In genomic region chrX:108437354-108437753, GRCh38 we compare ENCODE assay signal across 1 cellular context.
TF ChIP-seq lines count a peak whose summit lies in the region.

No MANE protein-coding gene starts in this region.

TF ChIP-seq in SK-N-SH, 30 proteins besides CTCF, POLR2A, EP300 and RAD21 (continued from another document):
- TF ChIP-seq SMC3 (IDR thresholded peaks at IDR 0.05; ENCODE audit: low read depth, low read length) (no peak), ZBTB33 (IDR thresholded peaks at IDR 0.05; ENCODE audit: borderline replicate concordance, low read depth) (no peak), GABPA (IDR thresholded peaks at IDR 0.05; ENCODE audit: low read depth) (no peak), RXRA (IDR thresholded peaks at IDR 0.05; ENCODE audit: borderline replicate concordance, low read depth) (no peak), MXI1 (IDR thresholded peaks at IDR 0.05; ENCODE audit: low read depth, low read length) (no peak), FOXM1 (IDR thresholded peaks at IDR 0.05; ENCODE audit: low read depth) (no peak)
- TF ChIP-seq, protein P1, sequence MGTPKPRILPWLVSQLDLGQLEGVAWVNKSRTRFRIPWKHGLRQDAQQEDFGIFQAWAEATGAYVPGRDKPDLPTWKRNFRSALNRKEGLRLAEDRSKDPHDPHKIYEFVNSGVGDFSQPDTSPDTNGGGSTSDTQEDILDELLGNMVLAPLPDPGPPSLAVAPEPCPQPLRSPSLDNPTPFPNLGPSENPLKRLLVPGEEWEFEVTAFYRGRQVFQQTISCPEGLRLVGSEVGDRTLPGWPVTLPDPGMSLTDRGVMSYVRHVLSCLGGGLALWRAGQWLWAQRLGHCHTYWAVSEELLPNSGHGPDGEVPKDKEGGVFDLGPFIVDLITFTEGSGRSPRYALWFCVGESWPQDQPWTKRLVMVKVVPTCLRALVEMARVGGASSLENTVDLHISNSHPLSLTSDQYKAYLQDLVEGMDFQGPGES (IDR thresholded peaks at IDR 0.05; ENCODE audit: low read depth, low read length), result no peak
- TF ChIP-seq, protein P2, sequence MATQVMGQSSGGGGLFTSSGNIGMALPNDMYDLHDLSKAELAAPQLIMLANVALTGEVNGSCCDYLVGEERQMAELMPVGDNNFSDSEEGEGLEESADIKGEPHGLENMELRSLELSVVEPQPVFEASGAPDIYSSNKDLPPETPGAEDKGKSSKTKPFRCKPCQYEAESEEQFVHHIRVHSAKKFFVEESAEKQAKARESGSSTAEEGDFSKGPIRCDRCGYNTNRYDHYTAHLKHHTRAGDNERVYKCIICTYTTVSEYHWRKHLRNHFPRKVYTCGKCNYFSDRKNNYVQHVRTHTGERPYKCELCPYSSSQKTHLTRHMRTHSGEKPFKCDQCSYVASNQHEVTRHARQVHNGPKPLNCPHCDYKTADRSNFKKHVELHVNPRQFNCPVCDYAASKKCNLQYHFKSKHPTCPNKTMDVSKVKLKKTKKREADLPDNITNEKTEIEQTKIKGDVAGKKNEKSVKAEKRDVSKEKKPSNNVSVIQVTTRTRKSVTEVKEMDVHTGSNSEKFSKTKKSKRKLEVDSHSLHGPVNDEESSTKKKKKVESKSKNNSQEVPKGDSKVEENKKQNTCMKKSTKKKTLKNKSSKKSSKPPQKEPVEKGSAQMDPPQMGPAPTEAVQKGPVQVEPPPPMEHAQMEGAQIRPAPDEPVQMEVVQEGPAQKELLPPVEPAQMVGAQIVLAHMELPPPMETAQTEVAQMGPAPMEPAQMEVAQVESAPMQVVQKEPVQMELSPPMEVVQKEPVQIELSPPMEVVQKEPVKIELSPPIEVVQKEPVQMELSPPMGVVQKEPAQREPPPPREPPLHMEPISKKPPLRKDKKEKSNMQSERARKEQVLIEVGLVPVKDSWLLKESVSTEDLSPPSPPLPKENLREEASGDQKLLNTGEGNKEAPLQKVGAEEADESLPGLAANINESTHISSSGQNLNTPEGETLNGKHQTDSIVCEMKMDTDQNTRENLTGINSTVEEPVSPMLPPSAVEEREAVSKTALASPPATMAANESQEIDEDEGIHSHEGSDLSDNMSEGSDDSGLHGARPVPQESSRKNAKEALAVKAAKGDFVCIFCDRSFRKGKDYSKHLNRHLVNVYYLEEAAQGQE (IDR thresholded peaks at IDR 0.05; ENCODE audit: low read depth, low read length), result no peak
- TF ChIP-seq, protein P3, sequence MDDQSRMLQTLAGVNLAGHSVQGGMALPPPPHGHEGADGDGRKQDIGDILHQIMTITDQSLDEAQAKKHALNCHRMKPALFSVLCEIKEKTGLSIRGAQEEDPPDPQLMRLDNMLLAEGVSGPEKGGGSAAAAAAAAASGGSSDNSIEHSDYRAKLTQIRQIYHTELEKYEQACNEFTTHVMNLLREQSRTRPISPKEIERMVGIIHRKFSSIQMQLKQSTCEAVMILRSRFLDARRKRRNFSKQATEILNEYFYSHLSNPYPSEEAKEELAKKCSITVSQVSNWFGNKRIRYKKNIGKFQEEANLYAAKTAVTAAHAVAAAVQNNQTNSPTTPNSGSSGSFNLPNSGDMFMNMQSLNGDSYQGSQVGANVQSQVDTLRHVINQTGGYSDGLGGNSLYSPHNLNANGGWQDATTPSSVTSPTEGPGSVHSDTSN (IDR thresholded peaks at IDR 0.05), result no peak
